Comparison of ENCODE assay signal across 2 cellular contexts in the genomic region with DNA sequence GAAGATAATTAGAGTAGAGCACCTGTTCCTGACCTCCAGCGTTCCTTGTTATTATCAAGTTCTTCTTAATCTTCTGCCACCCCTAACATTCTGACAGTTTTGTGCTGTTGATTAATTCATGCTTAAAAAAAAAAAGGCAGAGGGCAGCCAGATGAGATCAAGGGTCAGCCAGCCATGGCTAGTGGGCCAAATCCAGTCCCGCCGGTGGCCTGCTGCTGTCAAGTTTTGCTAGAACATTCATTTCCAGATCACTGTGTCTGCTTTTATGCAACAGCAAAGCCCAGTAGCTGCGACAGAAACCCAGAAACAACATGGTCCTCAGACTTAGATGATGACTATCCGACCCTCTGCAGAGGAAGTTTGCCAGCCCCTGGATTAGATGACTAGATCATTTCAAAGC.
TF ChIP-seq lines count a peak whose summit lies in the region.

No MANE protein-coding gene starts in this region.

TF ChIP-seq in SK-N-SH, 30 proteins besides CTCF, POLR2A, EP300 and RAD21 (continued from another document):
- TF ChIP-seq MXI1 (IDR thresholded peaks at IDR 0.05; ENCODE audit: low read depth, low read length), result no peak

TF ChIP-seq in SK-N-SH treated with all-trans-retinoic acid at 6 μM for 48 hours, 23 proteins besides CTCF, POLR2A, EP300 and RAD21 (continued from another document):
- TF ChIP-seq, protein P1, sequence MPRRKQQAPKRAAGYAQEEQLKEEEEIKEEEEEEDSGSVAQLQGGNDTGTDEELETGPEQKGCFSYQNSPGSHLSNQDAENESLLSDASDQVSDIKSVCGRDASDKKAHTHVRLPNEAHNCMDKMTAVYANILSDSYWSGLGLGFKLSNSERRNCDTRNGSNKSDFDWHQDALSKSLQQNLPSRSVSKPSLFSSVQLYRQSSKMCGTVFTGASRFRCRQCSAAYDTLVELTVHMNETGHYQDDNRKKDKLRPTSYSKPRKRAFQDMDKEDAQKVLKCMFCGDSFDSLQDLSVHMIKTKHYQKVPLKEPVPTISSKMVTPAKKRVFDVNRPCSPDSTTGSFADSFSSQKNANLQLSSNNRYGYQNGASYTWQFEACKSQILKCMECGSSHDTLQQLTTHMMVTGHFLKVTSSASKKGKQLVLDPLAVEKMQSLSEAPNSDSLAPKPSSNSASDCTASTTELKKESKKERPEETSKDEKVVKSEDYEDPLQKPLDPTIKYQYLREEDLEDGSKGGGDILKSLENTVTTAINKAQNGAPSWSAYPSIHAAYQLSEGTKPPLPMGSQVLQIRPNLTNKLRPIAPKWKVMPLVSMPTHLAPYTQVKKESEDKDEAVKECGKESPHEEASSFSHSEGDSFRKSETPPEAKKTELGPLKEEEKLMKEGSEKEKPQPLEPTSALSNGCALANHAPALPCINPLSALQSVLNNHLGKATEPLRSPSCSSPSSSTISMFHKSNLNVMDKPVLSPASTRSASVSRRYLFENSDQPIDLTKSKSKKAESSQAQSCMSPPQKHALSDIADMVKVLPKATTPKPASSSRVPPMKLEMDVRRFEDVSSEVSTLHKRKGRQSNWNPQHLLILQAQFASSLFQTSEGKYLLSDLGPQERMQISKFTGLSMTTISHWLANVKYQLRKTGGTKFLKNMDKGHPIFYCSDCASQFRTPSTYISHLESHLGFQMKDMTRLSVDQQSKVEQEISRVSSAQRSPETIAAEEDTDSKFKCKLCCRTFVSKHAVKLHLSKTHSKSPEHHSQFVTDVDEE (CRISPR knock-in tag; IDR thresholded peaks at IDR 0.05), result no peak
- TF ChIP-seq ZNF70 (CRISPR knock-in tag; IDR thresholded peaks at IDR 0.05) (no peak), TOX (CRISPR knock-in tag; IDR thresholded peaks at IDR 0.05; ENCODE audit: borderline replicate concordance) (no peak), ZFP3 (CRISPR knock-in tag; IDR thresholded peaks at IDR 0.05) (no peak), GLIS3 (CRISPR knock-in tag; IDR thresholded peaks at IDR 0.05) (no peak), ZNF565 (CRISPR knock-in tag; conservative IDR thresholded peaks at IDR 0.05; ENCODE audit: low read depth) (no peak), SNAI2 (CRISPR knock-in tag; IDR thresholded peaks at IDR 0.05) (no peak), ESRRG (CRISPR knock-in tag; IDR thresholded peaks at IDR 0.05) (no peak)
- TF ChIP-seq, protein P2, sequence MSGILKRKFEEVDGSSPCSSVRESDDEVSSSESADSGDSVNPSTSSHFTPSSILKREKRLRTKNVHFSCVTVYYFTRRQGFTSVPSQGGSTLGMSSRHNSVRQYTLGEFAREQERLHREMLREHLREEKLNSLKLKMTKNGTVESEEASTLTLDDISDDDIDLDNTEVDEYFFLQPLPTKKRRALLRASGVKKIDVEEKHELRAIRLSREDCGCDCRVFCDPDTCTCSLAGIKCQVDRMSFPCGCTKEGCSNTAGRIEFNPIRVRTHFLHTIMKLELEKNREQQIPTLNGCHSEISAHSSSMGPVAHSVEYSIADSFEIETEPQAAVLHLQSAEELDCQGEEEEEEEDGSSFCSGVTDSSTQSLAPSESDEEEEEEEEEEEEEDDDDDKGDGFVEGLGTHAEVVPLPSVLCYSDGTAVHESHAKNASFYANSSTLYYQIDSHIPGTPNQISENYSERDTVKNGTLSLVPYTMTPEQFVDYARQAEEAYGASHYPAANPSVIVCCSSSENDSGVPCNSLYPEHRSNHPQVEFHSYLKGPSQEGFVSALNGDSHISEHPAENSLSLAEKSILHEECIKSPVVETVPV (CRISPR knock-in tag; IDR thresholded peaks at IDR 0.05), result no peak
- TF ChIP-seq, protein P3, sequence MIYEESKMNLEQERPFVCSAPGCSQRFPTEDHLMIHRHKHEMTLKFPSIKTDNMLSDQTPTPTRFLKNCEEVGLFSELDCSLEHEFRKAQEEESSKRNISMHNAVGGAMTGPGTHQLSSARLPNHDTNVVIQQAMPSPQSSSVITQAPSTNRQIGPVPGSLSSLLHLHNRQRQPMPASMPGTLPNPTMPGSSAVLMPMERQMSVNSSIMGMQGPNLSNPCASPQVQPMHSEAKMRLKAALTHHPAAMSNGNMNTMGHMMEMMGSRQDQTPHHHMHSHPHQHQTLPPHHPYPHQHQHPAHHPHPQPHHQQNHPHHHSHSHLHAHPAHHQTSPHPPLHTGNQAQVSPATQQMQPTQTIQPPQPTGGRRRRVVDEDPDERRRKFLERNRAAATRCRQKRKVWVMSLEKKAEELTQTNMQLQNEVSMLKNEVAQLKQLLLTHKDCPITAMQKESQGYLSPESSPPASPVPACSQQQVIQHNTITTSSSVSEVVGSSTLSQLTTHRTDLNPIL (CRISPR knock-in tag; IDR thresholded peaks at IDR 0.05; ENCODE audit: low read depth), result no peak
